ENCODE assay signal across 16 cellular contexts in genomic region chr17:44844390-44844830, GRCh38. TPM values are rescaled to one million over a fixed set of nuclear protein-coding genes. Genes with fewer than 3 reads are reported as not detected.
DNase-seq lines count a peak whose midpoint lies in the region; ATAC-seq and TF ChIP-seq lines count a peak whose summit lies in the region.
"Had no signal": no experiment of that assay in that cellular context is flagged by ENCODE, and none has a peak within 500 bp of the region (broad histone marks: within the 10 kb centered on the region; RNA-seq: fewer than 3 reads in every experiment).

No MANE protein-coding gene starts in this region.

- WGBS in heart left ventricle, 4 donors, result 59 to 67% (median 64%) methylated on average over 1 of the region's 1 CpG

- peak overlapping the region; percentile 79 for H3K27ac Mint-ChIP-seq in osteocyte (ENCODE audit: unreplicated experiment)
- H3K27ac Mint-ChIP-seq: activated naive CD4-positive, alpha-beta T cell treated with anti-CD3 and anti-CD28 coated beads, Interleukin-2, amount 50 U/mL, for 72 hours had no signal

- in situ Hi-C loops in HAP-1 (cut with MboI; ENCODE audit: low sequenced_read_pairs), result no loop called here

- H3K4me1 ChIP-seq in heart left ventricle (peaks cover 0 to 21% (median 2%) of the 10 kb centered on the region in 12 donors), HAP-1 (no peaks in the 10 kb centered on the region; the same call in 1 of the 2 replicates)

- H3K9me3 ChIP-seq in heart left ventricle, result no peaks in the 10 kb centered on the region
- no peaks in the 10 kb centered on the region; the same call in 1 of the 2 replicates for H3K9me3 ChIP-seq in HAP-1
- H3K9me3 ChIP-seq: SK-N-SH had no signal

- intact Hi-C loops in heart left ventricle (cut with DNase I), result loop anchor here in 1 of 10 donors (5.0 kb wide), 1 partner anchor 57 kb away; no protein-coding TSS in a partner anchor

- peak overlapping the region in 7 of 12 donors; percentile 0 to 67 (median 57) for H3K27ac ChIP-seq in heart left ventricle

- H3K4me3 Mint-ChIP-seq in osteocyte (ENCODE audit: unreplicated experiment), result no peak overlapping the region

- no peak for TF ChIP-seq POLR2A in heart left ventricle (IDR thresholded peaks at IDR 0.05)

- H3K4me1 Mint-ChIP-seq in osteocyte (ENCODE audit: unreplicated experiment), result peaks cover 44% of the 10 kb centered on the region

- no peaks in the 10 kb centered on the region for H3K36me3 Mint-ChIP-seq in osteocyte (ENCODE audit: unreplicated experiment)
- H3K36me3 Mint-ChIP-seq: activated naive CD4-positive, alpha-beta T cell treated with anti-CD3 and anti-CD28 coated beads, Interleukin-2, amount 50 U/mL, for 72 hours had no signal

- peak; percentile 55 to 77 (median 60) for ATAC-seq in heart left ventricle
- no peak for ATAC-seq in HG03469 (IDR thresholded peaks at IDR 0.05; ENCODE audit: unreplicated experiment)
- ATAC-seq in GM21423 (IDR thresholded peaks at IDR 0.05; ENCODE audit: unreplicated experiment), result no peak
- ATAC-seq: activated naive CD4-positive, alpha-beta T cell treated with anti-CD3 and anti-CD28 coated beads, Interleukin-2, amount 50 U/mL, for 72 hours had no signal

- no peaks in the 10 kb centered on the region for H3K27me3 Mint-ChIP-seq in osteocyte (ENCODE audit: unreplicated experiment)

- H3K9me3 Mint-ChIP-seq in osteocyte (ENCODE audit: unreplicated experiment), result no peaks in the 10 kb centered on the region
- H3K9me3 Mint-ChIP-seq: activated naive CD4-positive, alpha-beta T cell treated with anti-CD3 and anti-CD28 coated beads, Interleukin-2, amount 50 U/mL, for 72 hours had no signal

- H3K27me3 ChIP-seq in heart left ventricle (no peaks in the 10 kb centered on the region), HAP-1 (ENCODE audit: low read depth) (no peaks in the 10 kb centered on the region)

- TF ChIP-seq CTCF in heart left ventricle (IDR thresholded peaks at IDR 0.05), result peak in 2 of 12 donors; percentile 10 to 11
- TF ChIP-seq CTCF in osteocyte (IDR thresholded peaks at IDR 0.05), result peak; percentile 32

- H3K36me3 ChIP-seq in heart left ventricle, result peaks cover 0 to 4% (median 0%) of the 10 kb centered on the region in 9 donors
- H3K36me3 ChIP-seq in HAP-1 (replicated peaks), result no peaks in the 10 kb centered on the region

- DNase-seq in EH (ENCODE audit: low read depth) (peak; percentile 69), amniotic epithelial cell (ENCODE audit: low read depth) (peak; percentile 10), heart left ventricle (peak; percentile 67 to 81 (median 73)), osteocyte (ENCODE audit: extremely low spot score, unreplicated experiment) (no peak), DMS114 treated with DMSO at 0.1 percent for 48 hours (lab: John Stamatoyannopoulos, UW; ENCODE audit: unreplicated experiment) (no peak), HAP-1 (ENCODE audit: low spot score in 2 of 2) (no peak)
- DNase-seq: cerebellar nuclear complex; KBM-7; midbrain; NCI-H446 treated with DMSO at 0.1 percent for 48 hours; SK-N-SH; stimulated activated CD4-positive, alpha-beta T cell treated with anti-CD3 and anti-CD28 coated beads, Interleukin-2, amount 100 ng/mL, for 24 hours; stimulated activated CD8-positive, alpha-beta memory T cell treated with anti-CD3 and anti-CD28 coated beads, Interleukin-4, amount 100 ng/mL, for 48 hours had no signal

- H3K4me3 ChIP-seq in heart left ventricle (no peak overlapping the region), HAP-1 (no peak overlapping the region)

RNA-seq across cellular contexts. Expression of gene HIGD1B, which starts 3.3 kb away (rescaled TPM):
- 10 to 100 TPM in 5 of 9 donors, 1 to 10 TPM in 4; 4.3 to 23.7 (median 12.9) TPM for total RNA-seq in heart left ventricle
- polyA plus RNA-seq in heart left ventricle, result 10 to 100 TPM; 14.3 to 30.9 TPM
- not detected in 2 replicates for total RNA-seq in osteocyte
- total RNA-seq: activated naive CD4-positive, alpha-beta T cell treated with anti-CD3 and anti-CD28 coated beads, Interleukin-2, amount 50 U/mL, for 72 hours had no signal
- polyA plus RNA-seq: SK-N-SH had no signal

RNA-seq across cellular contexts. Expression of gene GJC1, which starts 14.3 kb away (rescaled TPM):
- 10 to 100 TPM; 16.8 to 60.8 (median 24.9) TPM for total RNA-seq in heart left ventricle
- polyA plus RNA-seq in heart left ventricle, result 10 to 100 TPM; 14.2 to 29.9 TPM
- 40.6 and 43.0 TPM in 2 replicates for total RNA-seq in osteocyte

RNA-seq across cellular contexts. Expression of gene EFTUD2, which starts 54.8 kb away (rescaled TPM):
- 100 to 1,000 TPM in 1 of 9 donors, 10 to 100 TPM in 8; 37.1 to 106 (median 65.0) TPM for total RNA-seq in heart left ventricle
- 10 to 100 TPM; 21.3 to 71.7 TPM for polyA plus RNA-seq in heart left ventricle
- total RNA-seq in osteocyte, result 95.6 and 102 TPM in 2 replicates

Comparison
In these comparisons a context has a peak if more than half of its experiments do, and no peak if none do; other contexts are left out.
1. DNase-seq: peak in EH (single experiment), amniotic epithelial cell (single experiment) and heart left ventricle (5 of 5); none in osteocyte (single experiment), DMS114 treated with DMSO at 0.1 percent for 48 hours (single experiment) and HAP-1 (0 of 2).
2. ATAC-seq: peak in heart left ventricle (4 of 4); none in HG03469 (single experiment) and GM21423 (single experiment).